1 cellular context compared by ENCODE assay signal in genomic region chr3:119676771-119677640, GRCh38.
A peak's percentile ranks its signal among the peaks of the same experiment; 100 is the strongest.
TF ChIP-seq lines count a peak whose summit lies in the region.

A gene with protein sequence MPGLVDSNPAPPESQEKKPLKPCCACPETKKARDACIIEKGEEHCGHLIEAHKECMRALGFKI (minus strand): TSS chr3:119677406. CDS start chr3:119677310, 96 bp downstream.

TF ChIP-seq in K562, 482 proteins besides CTCF, POLR2A, EP300 and RAD21 (continued from another document and continues in another):
- TF ChIP-seq, protein P1, sequence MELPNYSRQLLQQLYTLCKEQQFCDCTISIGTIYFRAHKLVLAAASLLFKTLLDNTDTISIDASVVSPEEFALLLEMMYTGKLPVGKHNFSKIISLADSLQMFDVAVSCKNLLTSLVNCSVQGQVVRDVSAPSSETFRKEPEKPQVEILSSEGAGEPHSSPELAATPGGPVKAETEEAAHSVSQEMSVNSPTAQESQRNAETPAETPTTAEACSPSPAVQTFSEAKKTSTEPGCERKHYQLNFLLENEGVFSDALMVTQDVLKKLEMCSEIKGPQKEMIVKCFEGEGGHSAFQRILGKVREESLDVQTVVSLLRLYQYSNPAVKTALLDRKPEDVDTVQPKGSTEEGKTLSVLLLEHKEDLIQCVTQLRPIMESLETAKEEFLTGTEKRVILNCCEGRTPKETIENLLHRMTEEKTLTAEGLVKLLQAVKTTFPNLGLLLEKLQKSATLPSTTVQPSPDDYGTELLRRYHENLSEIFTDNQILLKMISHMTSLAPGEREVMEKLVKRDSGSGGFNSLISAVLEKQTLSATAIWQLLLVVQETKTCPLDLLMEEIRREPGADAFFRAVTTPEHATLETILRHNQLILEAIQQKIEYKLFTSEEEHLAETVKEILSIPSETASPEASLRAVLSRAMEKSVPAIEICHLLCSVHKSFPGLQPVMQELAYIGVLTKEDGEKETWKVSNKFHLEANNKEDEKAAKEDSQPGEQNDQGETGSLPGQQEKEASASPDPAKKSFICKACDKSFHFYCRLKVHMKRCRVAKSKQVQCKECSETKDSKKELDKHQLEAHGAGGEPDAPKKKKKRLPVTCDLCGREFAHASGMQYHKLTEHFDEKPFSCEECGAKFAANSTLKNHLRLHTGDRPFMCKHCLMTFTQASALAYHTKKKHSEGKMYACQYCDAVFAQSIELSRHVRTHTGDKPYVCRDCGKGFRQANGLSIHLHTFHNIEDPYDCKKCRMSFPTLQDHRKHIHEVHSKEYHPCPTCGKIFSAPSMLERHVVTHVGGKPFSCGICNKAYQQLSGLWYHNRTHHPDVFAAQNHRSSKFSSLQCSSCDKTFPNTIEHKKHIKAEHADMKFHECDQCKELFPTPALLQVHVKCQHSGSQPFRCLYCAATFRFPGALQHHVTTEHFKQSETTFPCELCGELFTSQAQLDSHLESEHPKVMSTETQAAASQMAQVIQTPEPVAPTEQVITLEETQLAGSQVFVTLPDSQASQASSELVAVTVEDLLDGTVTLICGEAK (IDR thresholded peaks at IDR 0.05): peak; percentile 89
- TF ChIP-seq, protein P1 (CRISPR knock-in tag; IDR thresholded peaks at IDR 0.05): no peak
- TF ChIP-seq THRB (CRISPR knock-in tag; conservative IDR thresholded peaks at IDR 0.05): no peak
- peak; percentile 54; the same call in 1 of the 2 replicates for TF ChIP-seq SIN3B (IDR thresholded peaks at IDR 0.05; ENCODE audit: low read depth)
- TF ChIP-seq, protein P2, sequence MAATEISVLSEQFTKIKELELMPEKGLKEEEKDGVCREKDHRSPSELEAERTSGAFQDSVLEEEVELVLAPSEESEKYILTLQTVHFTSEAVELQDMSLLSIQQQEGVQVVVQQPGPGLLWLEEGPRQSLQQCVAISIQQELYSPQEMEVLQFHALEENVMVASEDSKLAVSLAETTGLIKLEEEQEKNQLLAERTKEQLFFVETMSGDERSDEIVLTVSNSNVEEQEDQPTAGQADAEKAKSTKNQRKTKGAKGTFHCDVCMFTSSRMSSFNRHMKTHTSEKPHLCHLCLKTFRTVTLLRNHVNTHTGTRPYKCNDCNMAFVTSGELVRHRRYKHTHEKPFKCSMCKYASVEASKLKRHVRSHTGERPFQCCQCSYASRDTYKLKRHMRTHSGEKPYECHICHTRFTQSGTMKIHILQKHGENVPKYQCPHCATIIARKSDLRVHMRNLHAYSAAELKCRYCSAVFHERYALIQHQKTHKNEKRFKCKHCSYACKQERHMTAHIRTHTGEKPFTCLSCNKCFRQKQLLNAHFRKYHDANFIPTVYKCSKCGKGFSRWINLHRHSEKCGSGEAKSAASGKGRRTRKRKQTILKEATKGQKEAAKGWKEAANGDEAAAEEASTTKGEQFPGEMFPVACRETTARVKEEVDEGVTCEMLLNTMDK (IDR thresholded peaks at IDR 0.05; ENCODE audit: borderline replicate concordance, insufficient read depth, low read depth, low read length, poor library complexity, severe bottlenecking): no peak
- TF ChIP-seq, protein P3, sequence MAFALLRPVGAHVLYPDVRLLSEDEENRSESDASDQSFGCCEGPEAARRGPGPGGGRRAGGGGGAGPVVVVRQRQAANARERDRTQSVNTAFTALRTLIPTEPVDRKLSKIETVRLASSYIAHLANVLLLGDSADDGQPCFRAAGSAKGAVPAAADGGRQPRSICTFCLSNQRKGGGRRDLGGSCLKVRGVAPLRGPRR (CRISPR knock-in tag; IDR thresholded peaks at IDR 0.05): no peak
- no peak for TF ChIP-seq GTF2B (IDR thresholded peaks at IDR 0.05; ENCODE audit: extremely low read depth, insufficient read length)
- TF ChIP-seq POLR3G (IDR thresholded peaks at IDR 0.05; ENCODE audit: extremely low read depth, insufficient read length, insufficient replicate concordance): no peak
- no peak for TF ChIP-seq ESRRB (CRISPR knock-in tag; IDR thresholded peaks at IDR 0.05; ENCODE audit: borderline replicate concordance)
- TF ChIP-seq TRIM24 (IDR thresholded peaks at IDR 0.05): peak in 1 of 2 experiments; percentile 60; a peak in 1 of 4 replicates
- TF ChIP-seq ZNF589 (CRISPR knock-in tag; IDR thresholded peaks at IDR 0.05; ENCODE audit: low read depth): no peak; the same call in 1 of the 2 replicates
- no peak for TF ChIP-seq SMARCC2 (IDR thresholded peaks at IDR 0.05; ENCODE audit: low read depth)
- TF ChIP-seq ZNF644 (tag; IDR thresholded peaks at IDR 0.05; ENCODE audit: low read depth): no peak; the same call in 1 of the 2 replicates
- TF ChIP-seq CBX3 (IDR thresholded peaks at IDR 0.05; ENCODE audit: borderline replicate concordance in 1 of 2, low read length in 2 of 2): peak in 1 of 2 experiments; percentile 25; a peak in 1 of 3 replicates
- no peak for TF ChIP-seq TSC22D4 (tag; IDR thresholded peaks at IDR 0.05)
- TF ChIP-seq PPARD (CRISPR knock-in tag; IDR thresholded peaks at IDR 0.05): no peak
- TF ChIP-seq ZNF583 (CRISPR knock-in tag; IDR thresholded peaks at IDR 0.05): no peak
- TF ChIP-seq ZNF384 (IDR thresholded peaks at IDR 0.05; ENCODE audit: low read depth, low read length): no peak
- TF ChIP-seq ZNF146 (CRISPR knock-in tag; IDR thresholded peaks at IDR 0.05; ENCODE audit: unreplicated experiment): no peak
- TF ChIP-seq ZNF133 (CRISPR knock-in tag; IDR thresholded peaks at IDR 0.05): no peak
- TF ChIP-seq, protein P4, sequence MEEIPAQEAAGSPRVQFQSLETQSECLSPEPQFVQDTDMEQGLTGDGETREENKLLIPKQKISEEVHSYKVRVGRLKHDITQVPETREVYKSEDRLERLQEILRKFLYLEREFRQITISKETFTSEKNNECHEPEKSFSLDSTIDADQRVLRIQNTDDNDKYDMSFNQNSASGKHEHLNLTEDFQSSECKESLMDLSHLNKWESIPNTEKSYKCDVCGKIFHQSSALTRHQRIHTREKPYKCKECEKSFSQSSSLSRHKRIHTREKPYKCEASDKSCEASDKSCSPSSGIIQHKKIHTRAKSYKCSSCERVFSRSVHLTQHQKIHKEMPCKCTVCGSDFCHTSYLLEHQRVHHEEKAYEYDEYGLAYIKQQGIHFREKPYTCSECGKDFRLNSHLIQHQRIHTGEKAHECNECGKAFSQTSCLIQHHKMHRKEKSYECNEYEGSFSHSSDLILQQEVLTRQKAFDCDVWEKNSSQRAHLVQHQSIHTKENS (CRISPR knock-in tag; IDR thresholded peaks at IDR 0.05): no peak
- TF ChIP-seq ZNF140 (CRISPR knock-in tag; IDR thresholded peaks at IDR 0.05): no peak
- TF ChIP-seq ZNF695 (CRISPR knock-in tag; IDR thresholded peaks at IDR 0.05): no peak
- TF ChIP-seq, protein P5, sequence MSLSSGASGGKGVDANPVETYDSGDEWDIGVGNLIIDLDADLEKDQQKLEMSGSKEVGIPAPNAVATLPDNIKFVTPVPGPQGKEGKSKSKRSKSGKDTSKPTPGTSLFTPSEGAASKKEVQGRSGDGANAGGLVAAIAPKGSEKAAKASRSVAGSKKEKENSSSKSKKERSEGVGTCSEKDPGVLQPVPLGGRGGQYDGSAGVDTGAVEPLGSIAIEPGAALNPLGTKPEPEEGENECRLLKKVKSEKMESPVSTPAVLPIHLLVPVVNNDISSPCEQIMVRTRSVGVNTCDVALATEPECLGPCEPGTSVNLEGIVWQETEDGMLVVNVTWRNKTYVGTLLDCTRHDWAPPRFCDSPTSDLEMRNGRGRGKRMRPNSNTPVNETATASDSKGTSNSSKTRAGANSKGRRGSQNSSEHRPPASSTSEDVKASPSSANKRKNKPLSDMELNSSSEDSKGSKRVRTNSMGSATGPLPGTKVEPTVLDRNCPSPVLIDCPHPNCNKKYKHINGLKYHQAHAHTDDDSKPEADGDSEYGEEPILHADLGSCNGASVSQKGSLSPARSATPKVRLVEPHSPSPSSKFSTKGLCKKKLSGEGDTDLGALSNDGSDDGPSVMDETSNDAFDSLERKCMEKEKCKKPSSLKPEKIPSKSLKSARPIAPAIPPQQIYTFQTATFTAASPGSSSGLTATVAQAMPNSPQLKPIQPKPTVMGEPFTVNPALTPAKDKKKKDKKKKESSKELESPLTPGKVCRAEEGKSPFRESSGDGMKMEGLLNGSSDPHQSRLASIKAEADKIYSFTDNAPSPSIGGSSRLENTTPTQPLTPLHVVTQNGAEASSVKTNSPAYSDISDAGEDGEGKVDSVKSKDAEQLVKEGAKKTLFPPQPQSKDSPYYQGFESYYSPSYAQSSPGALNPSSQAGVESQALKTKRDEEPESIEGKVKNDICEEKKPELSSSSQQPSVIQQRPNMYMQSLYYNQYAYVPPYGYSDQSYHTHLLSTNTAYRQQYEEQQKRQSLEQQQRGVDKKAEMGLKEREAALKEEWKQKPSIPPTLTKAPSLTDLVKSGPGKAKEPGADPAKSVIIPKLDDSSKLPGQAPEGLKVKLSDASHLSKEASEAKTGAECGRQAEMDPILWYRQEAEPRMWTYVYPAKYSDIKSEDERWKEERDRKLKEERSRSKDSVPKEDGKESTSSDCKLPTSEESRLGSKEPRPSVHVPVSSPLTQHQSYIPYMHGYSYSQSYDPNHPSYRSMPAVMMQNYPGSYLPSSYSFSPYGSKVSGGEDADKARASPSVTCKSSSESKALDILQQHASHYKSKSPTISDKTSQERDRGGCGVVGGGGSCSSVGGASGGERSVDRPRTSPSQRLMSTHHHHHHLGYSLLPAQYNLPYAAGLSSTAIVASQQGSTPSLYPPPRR (CRISPR knock-in tag; IDR thresholded peaks at IDR 0.05; ENCODE audit: borderline replicate concordance): no peak
- TF ChIP-seq CXXC5 (CRISPR knock-in tag; IDR thresholded peaks at IDR 0.05): peak; percentile 92
- TF ChIP-seq ZNF316 (IDR thresholded peaks at IDR 0.05): no peak
- TF ChIP-seq FOXJ3 (CRISPR knock-in tag; IDR thresholded peaks at IDR 0.05): no peak
- no peak for TF ChIP-seq KDM5B (IDR thresholded peaks at IDR 0.05; ENCODE audit: insufficient replicate concordance, low read depth, low read length)
- no peak for TF ChIP-seq MTA1 (IDR thresholded peaks at IDR 0.05; ENCODE audit: borderline replicate concordance)
- TF ChIP-seq CCNT2 (IDR thresholded peaks at IDR 0.05; ENCODE audit: borderline replicate concordance, extremely low read depth, insufficient read length, low read depth, low read length): no peak
- TF ChIP-seq MCM7 (IDR thresholded peaks at IDR 0.05): no peak
- TF ChIP-seq ZNF830 (CRISPR knock-in tag; IDR thresholded peaks at IDR 0.05): no peak
- TF ChIP-seq, protein P6, sequence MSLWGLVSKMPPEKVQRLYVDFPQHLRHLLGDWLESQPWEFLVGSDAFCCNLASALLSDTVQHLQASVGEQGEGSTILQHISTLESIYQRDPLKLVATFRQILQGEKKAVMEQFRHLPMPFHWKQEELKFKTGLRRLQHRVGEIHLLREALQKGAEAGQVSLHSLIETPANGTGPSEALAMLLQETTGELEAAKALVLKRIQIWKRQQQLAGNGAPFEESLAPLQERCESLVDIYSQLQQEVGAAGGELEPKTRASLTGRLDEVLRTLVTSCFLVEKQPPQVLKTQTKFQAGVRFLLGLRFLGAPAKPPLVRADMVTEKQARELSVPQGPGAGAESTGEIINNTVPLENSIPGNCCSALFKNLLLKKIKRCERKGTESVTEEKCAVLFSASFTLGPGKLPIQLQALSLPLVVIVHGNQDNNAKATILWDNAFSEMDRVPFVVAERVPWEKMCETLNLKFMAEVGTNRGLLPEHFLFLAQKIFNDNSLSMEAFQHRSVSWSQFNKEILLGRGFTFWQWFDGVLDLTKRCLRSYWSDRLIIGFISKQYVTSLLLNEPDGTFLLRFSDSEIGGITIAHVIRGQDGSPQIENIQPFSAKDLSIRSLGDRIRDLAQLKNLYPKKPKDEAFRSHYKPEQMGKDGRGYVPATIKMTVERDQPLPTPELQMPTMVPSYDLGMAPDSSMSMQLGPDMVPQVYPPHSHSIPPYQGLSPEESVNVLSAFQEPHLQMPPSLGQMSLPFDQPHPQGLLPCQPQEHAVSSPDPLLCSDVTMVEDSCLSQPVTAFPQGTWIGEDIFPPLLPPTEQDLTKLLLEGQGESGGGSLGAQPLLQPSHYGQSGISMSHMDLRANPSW (CRISPR knock-in tag; IDR thresholded peaks at IDR 0.05): no peak
- TF ChIP-seq GTF2E2 (tag; IDR thresholded peaks at IDR 0.05): peak; percentile 80
